22 cellular contexts compared by ENCODE assay signal in the genomic region with DNA sequence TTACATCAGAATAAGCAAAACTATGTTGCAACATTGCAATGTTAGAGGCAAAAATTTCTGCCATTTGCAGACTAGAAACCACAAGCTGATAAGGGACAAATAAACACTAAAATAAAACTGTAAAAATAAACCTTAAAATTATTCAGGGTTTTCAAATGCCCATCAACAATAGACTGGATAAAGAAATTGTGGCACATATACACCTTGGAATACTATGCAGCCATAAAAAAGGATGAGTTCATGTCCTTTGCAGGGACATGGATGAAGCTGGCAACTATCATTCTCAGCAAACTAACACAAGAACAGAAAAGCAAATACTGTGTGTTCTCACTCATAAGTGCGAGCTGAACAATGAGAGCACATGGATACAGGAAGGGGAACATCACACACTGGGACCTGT.
DNase-seq lines count a peak whose midpoint lies in the region; ATAC-seq, FAIRE-seq and TF ChIP-seq lines count a peak whose summit lies in the region.
"Had no signal": no experiment of that assay in that cellular context is flagged by ENCODE, and none has a peak within 500 bp of the region (broad histone marks: within the 10 kb centered on the region; RNA-seq: fewer than 3 reads in every experiment).

No MANE protein-coding gene starts in this region.

- H3K79me2 ChIP-seq in SK-N-SH (ENCODE audit: insufficient read depth) (no peaks in the 10 kb centered on the region), H1 (ENCODE audit: control insufficient read depth in 1 of 2, insufficient read depth in 2 of 2, low read length in 2 of 2) (no peaks in the 10 kb centered on the region)

- no peaks in the 10 kb centered on the region for H3K79me1 ChIP-seq in H1 (ENCODE audit: low read depth, low read length)

- H2BK12ac ChIP-seq in H1 (ENCODE audit: low read depth, low read length): no peak overlapping the region

- WGBS in SK-N-SH (ENCODE audit: low lambda C conversion rate): 48% methylated on average over 1 of the region's 1 CpG
- WGBS in H1 (ENCODE audit: extremely low coverage in 1 of 2, insufficient coverage in 1 of 2, insufficient read length in 1 of 2, insufficient replicate concordance in 2 of 2, low coverage in 1 of 2, low lambda C conversion rate in 2 of 2, missing lambda C conversion rate in 1 of 2), 2 experiments: 75% methylated on average over 1 of the region's 1 CpG; no CpG with 5 or more reads in 1 of the 2 experiments

- H3K4me2 ChIP-seq in SK-N-SH: no peak overlapping the region
- no peak overlapping the region for H3K4me2 ChIP-seq in H1 (ENCODE audit: insufficient read depth in 1 of 2, low read depth in 2 of 2, low read length in 2 of 2)
- H3K4me2 ChIP-seq: A549; BLaER1 treated with 17β-estradiol and CSF1 and Interleukin-3, amounts not matched to agents 10 nM and 100 nM had no signal

- POLR2A ChIA-PET in SK-N-SH (lab: Yijun Ruan, JAX): no interaction called here
- POLR2A ChIA-PET in HEK293 (lab: Yijun Ruan, JAX): no interaction called here
- POLR2A ChIA-PET in H1 (lab: Charles Lee; ENCODE audit: partially characterized antibody): no interaction called here

- H4K5ac ChIP-seq in H1 (ENCODE audit: insufficient read length, low read depth, low read length): no peak overlapping the region

- CTCF ChIA-PET in SK-N-SH (lab: Yijun Ruan, JAX) (interaction anchor here (1.2 kb wide), 1 partner anchor 15 kb away, joined by 5 read pairs; no protein-coding TSS in a partner anchor), HEK293 (lab: Yijun Ruan, JAX) (no interaction called here), H1 (lab: Charles Lee; ENCODE audit: partially characterized antibody) (interaction anchor here (0.6 kb wide), 1 partner anchor 1129 kb away, joined by 3 read pairs; no protein-coding TSS in a partner anchor)

- TF ChIP-seq RAD21 in SK-N-SH (IDR thresholded peaks at IDR 0.05; ENCODE audit: low read length) (no peak), H1 (IDR thresholded peaks at IDR 0.05 in 1 of 2, conservative IDR thresholded peaks at IDR 0.05 in 1 of 2; ENCODE audit: low read depth in 2 of 2, low read length in 2 of 2) (no peak)

- H2BK15ac ChIP-seq in H1 (ENCODE audit: low read length): no peak overlapping the region

- no peak overlapping the region for H3K14ac ChIP-seq in H1 (ENCODE audit: insufficient read length)

- H3K18ac ChIP-seq in H1 (ENCODE audit: extremely low read depth, low read length): no peak overlapping the region

- H3K9ac ChIP-seq in SK-N-SH (no peak overlapping the region), H1 (replicated peaks in 1 of 4; ENCODE audit: extremely low read depth in 1 of 4, low read depth in 3 of 4, low read length in 3 of 4) (no peak overlapping the region)
- H3K9ac ChIP-seq: BLaER1 treated with 17β-estradiol and CSF1 and Interleukin-3, amounts not matched to agents 10 nM and 100 nM had no signal

- TF ChIP-seq CTCF in SK-N-SH (IDR thresholded peaks at IDR 0.05) (no peak), HEK293 (tag by site-specific recombination; IDR thresholded peaks at IDR 0.05) (no peak), H1 (IDR thresholded peaks at IDR 0.05; ENCODE audit: control extremely low read depth in 1 of 3, insufficient read depth in 1 of 3, low read depth in 1 of 3, low read length in 3 of 3) (no peak)

- H2BK120ac ChIP-seq in H1 (replicated peaks; ENCODE audit: low read depth, low read length): no peak overlapping the region

- FAIRE-seq in H1 (lab: Jason Lieb, UNC): no peak
- FAIRE-seq in urothelium cell line (lab: Jason Lieb, UNC): peak; percentile 61
- FAIRE-seq: A549, D721Med, G401.6, GM12891, GM19239 had no signal

- DNase-seq in SK-N-SH (no peak), H1 (ENCODE audit: low read depth in 1 of 2, low spot score in 2 of 2) (no peak), urothelium cell line (ENCODE audit: low spot score) (no peak), NCI-H82 treated with DMSO at 0.1 percent for 48 hours (lab: John Stamatoyannopoulos, UW; ENCODE audit: unreplicated experiment) (no peak), NOMO-1 treated with DMSO at 0.1 percent for 48 hours (lab: John Stamatoyannopoulos, UW; ENCODE audit: unreplicated experiment) (no peak)
- DNase-seq: AML-193; Caco-2; Calu3; CD4-positive, alpha-beta T cell; CD8-positive, alpha-beta T cell; DMS79 treated with DMSO at 0.1 percent for 48 hours; GF-D8 had no signal

- no peaks in the 10 kb centered on the region for H3K9me2 ChIP-seq in SK-N-SH

- no peak for TF ChIP-seq POLR2A in H1 (IDR thresholded peaks at IDR 0.05; ENCODE audit: control extremely low read depth in 1 of 2, low read depth in 2 of 2, low read length in 2 of 2)

- H3F3A ChIP-seq in SK-N-SH (replicated peaks; ENCODE audit: insufficient read depth): no peaks in the 10 kb centered on the region

- no peak for ATAC-seq in SK-N-SH treated with all-trans-retinoic acid at 6 μM for 48 hours
- ATAC-seq: A549; CD8-positive, alpha-beta T cell had no signal

- H3K9me3 ChIP-seq in SK-N-SH: no peaks in the 10 kb centered on the region
- H3K9me3 ChIP-seq in HEK293 (ENCODE audit: control insufficient read depth, insufficient read depth, low read depth, low read length): no peaks in the 10 kb centered on the region
- no peaks in the 10 kb centered on the region for H3K9me3 ChIP-seq in H1 (ENCODE audit: insufficient read depth in 2 of 2, low read depth in 1 of 2, low read length in 1 of 2)
- H3K9me3 ChIP-seq: A549, Caco-2 had no signal

- H3K36me3 ChIP-seq in SK-N-SH (replicated peaks in 1 of 2; ENCODE audit: control insufficient read depth in 1 of 2, insufficient read depth in 2 of 2, low read length in 1 of 2): no peaks in the 10 kb centered on the region
- no peaks in the 10 kb centered on the region for H3K36me3 ChIP-seq in HEK293 (ENCODE audit: control insufficient read depth in 2 of 2, insufficient read depth in 1 of 2, low read length in 2 of 2)
- no peaks in the 10 kb centered on the region for H3K36me3 ChIP-seq in H1 (ENCODE audit: control insufficient read depth in 2 of 4, insufficient read depth in 4 of 4, low read length in 3 of 4)
- H3K36me3 ChIP-seq: BLaER1 treated with 17β-estradiol and CSF1 and Interleukin-3, amounts not matched to agents 10 nM and 100 nM had no signal

- no peak overlapping the region for H2BK20ac ChIP-seq in H1 (ENCODE audit: low read length)

- H4K20me1 ChIP-seq in SK-N-SH (ENCODE audit: insufficient read depth) (no peaks in the 10 kb centered on the region), H1 (replicated peaks in 1 of 2; ENCODE audit: control insufficient read depth in 1 of 2, insufficient read depth in 2 of 2, low read length in 2 of 2) (no peaks in the 10 kb centered on the region)
- H4K20me1 ChIP-seq: BLaER1 treated with 17β-estradiol and CSF1 and Interleukin-3, amounts not matched to agents 10 nM and 100 nM had no signal

- H3K4me1 ChIP-seq in SK-N-SH (ENCODE audit: control insufficient read depth in 1 of 2, insufficient read depth in 2 of 2, low read depth in 1 of 2, low read length in 1 of 2) (peaks cover 0 to 1% of the 10 kb centered on the region in 2 experiments; a peak in 1 of 4 replicates), HEK293 (ENCODE audit: control insufficient read depth, insufficient read depth, low read length) (no peaks in the 10 kb centered on the region), H1 (replicated peaks in 1 of 4; ENCODE audit: control insufficient read depth in 3 of 4, insufficient read depth in 4 of 4, low read length in 3 of 4) (no peaks in the 10 kb centered on the region)
- H3K4me1 ChIP-seq: A549; BLaER1 treated with 17β-estradiol and CSF1 and Interleukin-3, amounts not matched to agents 10 nM and 100 nM; Caco-2 had no signal

- H2BK5ac ChIP-seq in H1 (ENCODE audit: low read depth, low read length): no peak overlapping the region

- no peak overlapping the region for H3K23ac ChIP-seq in H1 (ENCODE audit: insufficient read length)

- H2AFZ ChIP-seq in SK-N-SH (ENCODE audit: low read depth) (no peak overlapping the region), H1 (ENCODE audit: low read length) (no peak overlapping the region)

- H3K27ac ChIP-seq in SK-N-SH (ENCODE audit: low read depth in 2 of 2, low read length in 1 of 2) (no peak overlapping the region), HEK293 (ENCODE audit: extremely low read depth, low read depth, low read length) (no peak overlapping the region), H1 (ENCODE audit: low read depth, low read length) (no peak overlapping the region)
- H3K27ac ChIP-seq: 22Rv1; A549; BLaER1 treated with 17β-estradiol and CSF1 and Interleukin-3, amounts not matched to agents 10 nM and 100 nM; C4-2B had no signal

- TF ChIP-seq EP300 in SK-N-SH (IDR thresholded peaks at IDR 0.05; ENCODE audit: borderline replicate concordance in 1 of 2, low read depth in 1 of 2, low read length in 1 of 2) (no peak), H1 (IDR thresholded peaks at IDR 0.05; ENCODE audit: borderline replicate concordance in 1 of 2, low read depth in 2 of 2, low read length in 2 of 2) (no peak)

- H3K27me3 ChIP-seq in SK-N-SH (ENCODE audit: insufficient read depth): no peaks in the 10 kb centered on the region
- no peaks in the 10 kb centered on the region for H3K27me3 ChIP-seq in H1 (replicated peaks in 1 of 4; ENCODE audit: control insufficient read depth in 3 of 4, extremely low read depth in 1 of 4, insufficient read depth in 3 of 4, low read length in 3 of 4)
- H3K27me3 ChIP-seq: BLaER1 treated with 17β-estradiol and CSF1 and Interleukin-3, amounts not matched to agents 10 nM and 100 nM had no signal

- no peak overlapping the region for H3K56ac ChIP-seq in H1 (replicated peaks; ENCODE audit: insufficient read length, low read depth, low read length)

- H2AK5ac ChIP-seq in H1 (ENCODE audit: low read depth, low read length): no peak overlapping the region

- H4K91ac ChIP-seq in H1 (replicated peaks; ENCODE audit: insufficient read length, low read length): no peak overlapping the region

- H3K23me2 ChIP-seq in H1 (ENCODE audit: low read depth, low read length): no peaks in the 10 kb centered on the region

- no peak overlapping the region for H3K4ac ChIP-seq in H1 (replicated peaks; ENCODE audit: insufficient read length, low read depth, low read length)

- H3K4me3 ChIP-seq in SK-N-SH (ENCODE audit: low read depth in 2 of 2, low read length in 1 of 2) (no peak overlapping the region), HEK293 (ENCODE audit: low read depth, low read length) (no peak overlapping the region), H1 (ENCODE audit: extremely low read depth in 1 of 4, insufficient read depth in 2 of 4, low read depth in 3 of 4, low read length in 4 of 4) (no peak overlapping the region)
- H3K4me3 ChIP-seq: A549; BLaER1 treated with 17β-estradiol and CSF1 and Interleukin-3, amounts not matched to agents 10 nM and 100 nM had no signal

- H4K8ac ChIP-seq in H1 (ENCODE audit: extremely low read depth, insufficient read depth, low read length): no peak overlapping the region

TF ChIP-seq in SK-N-SH treated with all-trans-retinoic acid at 6 μM for 48 hours, 23 proteins besides CTCF, POLR2A, EP300 and RAD21:
- no peak for TF ChIP-seq RARB (CRISPR knock-in tag; IDR thresholded peaks at IDR 0.05)
- TF ChIP-seq ZNF8 (CRISPR knock-in tag; IDR thresholded peaks at IDR 0.05): peak; percentile 71

TF ChIP-seq in SK-N-SH, 30 proteins besides CTCF, POLR2A, EP300 and RAD21 (continues in another document):
- no peak for TF ChIP-seq GATA2 (CRISPR knock-in tag; IDR thresholded peaks at IDR 0.05)

TF ChIP-seq in H1, 55 proteins besides CTCF, POLR2A, EP300 and RAD21:
- TF ChIP-seq POLR2AphosphoS5 (IDR thresholded peaks at IDR 0.05; ENCODE audit: low read depth, low read length): no peak
- peak; percentile 50; the same call in 1 of the 2 replicates for TF ChIP-seq KDM1A (IDR thresholded peaks at IDR 0.05; ENCODE audit: borderline replicate concordance, low read length)
